ENCODE assay signal across 19 cellular contexts in genomic region chr17:2701996-2702741, GRCh38. TPM values are rescaled to one million over a fixed set of nuclear protein-coding genes. Genes with fewer than 3 reads are reported as not detected.
A peak's percentile ranks its signal among the peaks of the same experiment; 100 is the strongest.
DNase-seq lines count a peak whose midpoint lies in the region; ATAC-seq and TF ChIP-seq lines count a peak whose summit lies in the region.
"Had no signal": no experiment of that assay in that cellular context is flagged by ENCODE, and none has a peak within 500 bp of the region (broad histone marks: within the 10 kb centered on the region; RNA-seq: fewer than 3 reads in every experiment).

No MANE protein-coding gene starts in this region.

- H3K4me1 ChIP-seq in heart left ventricle: peaks cover 0 to 32% (median 10%) of the 10 kb centered on the region in 12 donors
- H3K4me1 ChIP-seq in right atrium auricular region: peaks cover 0 to 30% of the 10 kb centered on the region in 2 donors
- H3K4me1 ChIP-seq in right lobe of liver: peaks cover 0 to 35% (median 8%) of the 10 kb centered on the region in 4 donors
- H3K4me1 ChIP-seq in suprapubic skin: peaks cover 21% of the 10 kb centered on the region

- H3K27ac Mint-ChIP-seq in central memory CD8-positive, alpha-beta T cell (ENCODE audit: low read depth): peak overlapping the region; percentile 35
- H3K27ac Mint-ChIP-seq: mesothelial cell of epicardium; stimulated activated effector memory CD8-positive, alpha-beta T cell treated with anti-CD3 and anti-CD28 coated beads, Interleukin-12 subunit alpha, Interleukin-12 subunit beta, amount 100 ng/mL, for 72 hours had no signal

- intact Hi-C loops in heart left ventricle (cut with DNase I): loop anchor here in 1 of 10 donors (10.0 kb wide), 1 partner anchor 307 kb away; no protein-coding TSS in a partner anchor
- intact Hi-C loops in right lobe of liver (cut with DNase I): no loop called here

- WGBS in heart left ventricle, 4 donors: 86 to 90% (median 87%) methylated on average over 22 of the region's 22 CpGs
- 87% methylated on average over 6 of the region's 22 CpGs for WGBS in right lobe of liver (ENCODE audit: insufficient coverage, low coverage, low lambda C conversion rate, missing lambda C conversion rate)
- WGBS in suprapubic skin: 81% methylated on average over 18 of the region's 22 CpGs

- no peaks in the 10 kb centered on the region for H3K27me3 Mint-ChIP-seq in central memory CD8-positive, alpha-beta T cell

- TF ChIP-seq POLR2A in heart left ventricle (IDR thresholded peaks at IDR 0.05) (no peak), right lobe of liver (IDR thresholded peaks at IDR 0.05) (no peak), suprapubic skin (IDR thresholded peaks at IDR 0.05) (no peak)

- no peaks in the 10 kb centered on the region for H3K9me3 ChIP-seq in heart left ventricle
- H3K9me3 ChIP-seq in right atrium auricular region: no peaks in the 10 kb centered on the region
- no peaks in the 10 kb centered on the region for H3K9me3 ChIP-seq in right lobe of liver
- H3K9me3 ChIP-seq in suprapubic skin: no peaks in the 10 kb centered on the region
- H3K9me3 ChIP-seq: neutrophil had no signal

- no peak for ATAC-seq in heart left ventricle
- peak; percentile 43 for ATAC-seq in central memory CD8-positive, alpha-beta T cell (replicated peaks; ENCODE audit: extremely low read depth, poor library complexity, severe bottlenecking)
- no peak for ATAC-seq in right lobe of liver
- no peak for ATAC-seq in HG02970 (IDR thresholded peaks at IDR 0.05; ENCODE audit: low FRiP score, unreplicated experiment)
- ATAC-seq in HG03565 (IDR thresholded peaks at IDR 0.05; ENCODE audit: unreplicated experiment): no peak
- ATAC-seq: right cardiac atrium; stimulated activated effector memory CD8-positive, alpha-beta T cell treated with anti-CD3 and anti-CD28 coated beads, Interleukin-12 subunit alpha, Interleukin-12 subunit beta, amount 100 ng/mL, for 72 hours had no signal

- TF ChIP-seq EP300 in suprapubic skin (IDR thresholded peaks at IDR 0.05): no peak

- no peak overlapping the region for H3K27ac ChIP-seq in heart left ventricle
- H3K27ac ChIP-seq in right atrium auricular region: no peak overlapping the region
- H3K27ac ChIP-seq in right lobe of liver: no peak overlapping the region
- peak overlapping the region; percentile 31 for H3K27ac ChIP-seq in suprapubic skin
- H3K27ac ChIP-seq: neutrophil had no signal

- H3K9me3 Mint-ChIP-seq in central memory CD8-positive, alpha-beta T cell: no peaks in the 10 kb centered on the region
- H3K9me3 Mint-ChIP-seq: CD14-positive monocyte; mesothelial cell of epicardium; stimulated activated effector memory CD8-positive, alpha-beta T cell treated with anti-CD3 and anti-CD28 coated beads, Interleukin-12 subunit alpha, Interleukin-12 subunit beta, amount 100 ng/mL, for 72 hours had no signal

- peak overlapping the region; percentile 20 for H3K4me3 Mint-ChIP-seq in central memory CD8-positive, alpha-beta T cell
- H3K4me3 Mint-ChIP-seq: CD14-positive monocyte; mesothelial cell of epicardium; stimulated activated effector memory CD8-positive, alpha-beta T cell treated with anti-CD3 and anti-CD28 coated beads, Interleukin-12 subunit alpha, Interleukin-12 subunit beta, amount 100 ng/mL, for 72 hours had no signal

- peak in 3 of 5 donors; percentile 17 to 24 (median 18) for DNase-seq in heart left ventricle
- no peak for DNase-seq in right atrium auricular region (ENCODE audit: low spot score)
- DNase-seq in central memory CD8-positive, alpha-beta T cell (ENCODE audit: low spot score in 2 of 2): no peak
- peak in 2 of 3 donors; percentile 7 to 49 for DNase-seq in right lobe of liver
- DNase-seq in suprapubic skin (ENCODE audit: low spot score in 2 of 2): peak; percentile 46 to 74
- no peak for DNase-seq in DMS53 (lab: John Stamatoyannopoulos, UW)
- DNase-seq: activated gamma-delta T cell treated with Interleukin-2 at 50 U/mL for 16 hours, KG1, kidney glomerular epithelial cell, NCI-H1048, NCI-H2029, NCI-H510A had no signal

- H3K36me3 ChIP-seq in heart left ventricle (peaks cover 0 to 74% (median 70%) of the 10 kb centered on the region in 9 donors), right atrium auricular region (peaks cover 61% of the 10 kb centered on the region), right lobe of liver (peaks cover 0 to 72% (median 35%) of the 10 kb centered on the region in 4 donors), suprapubic skin (peaks cover 72% of the 10 kb centered on the region)

- TF ChIP-seq CTCF in heart left ventricle (IDR thresholded peaks at IDR 0.05) (no peak), right atrium auricular region (IDR thresholded peaks at IDR 0.05) (no peak), right lobe of liver (IDR thresholded peaks at IDR 0.05) (no peak), suprapubic skin (IDR thresholded peaks at IDR 0.05) (no peak)

- no peaks in the 10 kb centered on the region for H3K27me3 ChIP-seq in heart left ventricle
- H3K27me3 ChIP-seq in right atrium auricular region: no peaks in the 10 kb centered on the region
- H3K27me3 ChIP-seq in right lobe of liver: no peaks in the 10 kb centered on the region
- no peaks in the 10 kb centered on the region for H3K27me3 ChIP-seq in suprapubic skin
- H3K27me3 ChIP-seq: neutrophil had no signal

- H3K4me3 ChIP-seq in heart left ventricle: no peak overlapping the region
- no peak overlapping the region for H3K4me3 ChIP-seq in right atrium auricular region
- no peak overlapping the region for H3K4me3 ChIP-seq in right lobe of liver
- no peak overlapping the region for H3K4me3 ChIP-seq in suprapubic skin

- peaks cover 11% of the 10 kb centered on the region for H3K36me3 Mint-ChIP-seq in central memory CD8-positive, alpha-beta T cell (ENCODE audit: insufficient read depth)
- H3K36me3 Mint-ChIP-seq: mesothelial cell of epicardium had no signal

- peaks cover 23% of the 10 kb centered on the region for H3K4me1 Mint-ChIP-seq in central memory CD8-positive, alpha-beta T cell
- H3K4me1 Mint-ChIP-seq: mesothelial cell of epicardium had no signal

RNA-seq across cellular contexts. Expression of gene CLUH, which starts 9.4 kb away (rescaled TPM):
- total RNA-seq in heart left ventricle (100 to 1,000 TPM; 104 to 298 (median 157) TPM), right atrium auricular region (100 to 1,000 TPM in 1 of 2 donors, 10 to 100 TPM in 1; 94.4 to 126 TPM), right lobe of liver (100 to 1,000 TPM in 5 of 6 experiments, 10 to 100 TPM in 1; 88.9 to 224 (median 166) TPM), suprapubic skin (100 to 1,000 TPM; 120 to 291 (median 151) TPM)
- 100 to 1,000 TPM in 1 of 2 donors, 10 to 100 TPM in 1; 89.5 to 123 TPM for polyA plus RNA-seq in heart left ventricle

RNA-seq across cellular contexts. Expression of gene CCDC92B, which starts 47.3 kb away (rescaled TPM):
- total RNA-seq in heart left ventricle (under 1 TPM in 6 of 9 donors, not detected in 3; 0.08 to 0.44 (median 0.18) TPM), right atrium auricular region (not detected), right lobe of liver (not detected), suprapubic skin (1 to 10 TPM in 2 of 4 donors, under 1 TPM in 2; 0.42 to 1.6 (median 0.84) TPM)
- polyA plus RNA-seq in heart left ventricle: under 1 TPM; 0.03 to 0.27 TPM
- polyA plus RNA-seq: CD14-positive monocyte had no signal

Comparison
In these comparisons a context has a peak if more than half of its experiments do, and no peak if none do; other contexts are left out.
1. DNase-seq: peak in heart left ventricle (3 of 5), right lobe of liver (2 of 3) and suprapubic skin (2 of 2); none in right atrium auricular region (single experiment), central memory CD8-positive, alpha-beta T cell (0 of 2) and DMS53 (single experiment).